ENCODE assay signal across 32 cellular contexts in genomic region chr21:23045955-23046354, GRCh38.
"Had no signal": no experiment of that assay in that cellular context is flagged by ENCODE, and none has a peak within 500 bp of the region (broad histone marks: within the 10 kb centered on the region; RNA-seq: fewer than 3 reads in every experiment).

No MANE protein-coding gene starts in this region.

- H3K4me1 ChIP-seq: ascending aorta had no signal

- FAIRE-seq: bronchial epithelial cell had no signal

- H3K27ac ChIP-seq: ascending aorta, cardiac muscle cell, WERI-Rb-1 had no signal

- H3K36me3 ChIP-seq: ascending aorta, cardiac muscle cell, WERI-Rb-1 had no signal

- DNase-seq: activated CD4-positive, alpha-beta memory T cell treated with anti-CD3 and anti-CD28 coated beads, Interleukin-2, amount 10 ng/mL, durations not matched to agents 7 days and 5 days; activated CD4-positive, alpha-beta T cell treated with anti-CD3 and anti-CD28 coated beads for 1 hour; activated CD4-positive, alpha-beta T cell treated with anti-CD3 and anti-CD28 coated beads for 36 hours; activated CD4-positive, alpha-beta T cell treated with anti-CD3 and anti-CD28 coated beads for 48 hours; activated CD4-positive, alpha-beta T cell treated with anti-CD3 and anti-CD28 coated beads, Interleukin-2, amount 10 ng/mL, durations not matched to agents 7 days and 5 days; activated CD4-positive, alpha-beta T cell treated with anti-CD3 and anti-CD28 coated beads, Interleukin-2, amount 50 U/mL, for 48 hours; activated CD4-positive, CD25-positive, alpha-beta regulatory T cell; activated CD8-positive, alpha-beta memory T cell treated with anti-CD3 and anti-CD28 coated beads for 24 hours; activated CD8-positive, alpha-beta memory T cell treated with anti-CD3 and anti-CD28 coated beads, Interleukin-2, amount 10 ng/mL, durations not matched to agents 7 days and 5 days; activated CD8-positive, alpha-beta memory T cell treated with anti-CD3 and anti-CD28 coated beads, Interleukin-2, amount 50 U/mL, for 48 hours; activated CD8-positive, alpha-beta T cell treated with anti-CD3 and anti-CD28 coated beads, Interleukin-2, amount 10 ng/mL, durations not matched to agents 7 days and 5 days; activated effector memory CD4-positive, alpha-beta T cell treated with Interleukin-2 at 50 U/mL for 16 hours; activated gamma-delta T cell; activated naive CD4-positive, alpha-beta T cell treated with anti-CD3 and anti-CD28 coated beads, Interleukin-2, amount 10 ng/mL, durations not matched to agents 7 days and 5 days; activated naive CD4-positive, alpha-beta T cell treated with Interleukin-2 at 50 U/mL for 16 hours; activated naive CD8-positive, alpha-beta T cell treated with anti-CD3 and anti-CD28 coated beads, Interleukin-2, amount 10 ng/mL, durations not matched to agents 7 days and 5 days; activated naive CD8-positive, alpha-beta T cell treated with anti-CD3 and anti-CD28 coated beads, Interleukin-2, amount 50 U/mL, for 24 hours; activated T-cell treated with anti-CD3 and anti-CD28 coated beads, Interleukin-2, amount 50 U/mL, for 24 hours; activated T-cell treated with anti-CD3 and anti-CD28 coated beads, Interleukin-2, amount 50 U/mL, for 48 hours; amygdala; anterior cingulate cortex; caudate nucleus; cerebellar nuclear complex; T-helper 1 cell; T-helper 2 cell; T-helper 9 cell; WERI-Rb-1 had no signal

- H3K4me3 ChIP-seq: ascending aorta, cardiac muscle cell had no signal

- ATAC-seq: activated CD4-positive, alpha-beta T cell treated with anti-CD3 and anti-CD28 coated beads for 36 hours; activated CD4-positive, CD25-positive, alpha-beta regulatory T cell treated with anti-CD3 and anti-CD28 coated beads, Interleukin-2, amount 50 U/mL, for 24 hours; activated CD8-positive, alpha-beta memory T cell treated with anti-CD3 and anti-CD28 coated beads, Interleukin-2, amount 10 ng/mL, durations not matched to agents 7 days and 5 days; activated CD8-positive, alpha-beta T cell treated with anti-CD3 and anti-CD28 coated beads, Interleukin-2, amount 10 ng/mL, durations not matched to agents 7 days and 5 days; activated naive CD8-positive, alpha-beta T cell treated with anti-CD3 and anti-CD28 coated beads, Interleukin-2, amount 50 U/mL, for 24 hours; WTC11 had no signal

- H3K27me3 ChIP-seq: ascending aorta, cardiac muscle cell had no signal

- H3K9me3 ChIP-seq: ascending aorta had no signal
